ENCODE assay signal across 16 cellular contexts in genomic region chr14:70032016-70032415, GRCh38.
DNase-seq lines count a peak whose midpoint lies in the region; ATAC-seq and TF ChIP-seq lines count a peak whose summit lies in the region.
"Had no signal": no experiment of that assay in that cellular context is flagged by ENCODE, and none has a peak within 500 bp of the region (broad histone marks: within the 10 kb centered on the region; RNA-seq: fewer than 3 reads in every experiment).

No MANE protein-coding gene starts in this region.

- peaks cover 8% of the 10 kb centered on the region for H3K4me1 Mint-ChIP-seq in MCF 10A (ENCODE audit: insufficient read depth, unreplicated experiment)

- no peaks in the 10 kb centered on the region for H3K79me2 ChIP-seq in mammary epithelial cell (ENCODE audit: insufficient read depth, low read length)
- H3K79me2 ChIP-seq in HCT116 (ENCODE audit: insufficient read depth, low read length): no peaks in the 10 kb centered on the region

- H3K9me2 ChIP-seq in HCT116 (ENCODE audit: insufficient read depth): no peaks in the 10 kb centered on the region

- RAD21 ChIA-PET in HCT116 (lab: Charles Lee; ENCODE audit: low non-redundant PET in 1 of 2, low total read pairs in 2 of 2, uncharacterized antibody in 2 of 2, unreplicated experiment in 2 of 2): no interaction called here

- H3K27ac Mint-ChIP-seq in MCF 10A (ENCODE audit: low read depth, unreplicated experiment): no peak overlapping the region
- H3K27ac Mint-ChIP-seq: CD4-positive, alpha-beta memory T cell had no signal

- no peak for TF ChIP-seq RAD21 in HCT116 (IDR thresholded peaks at IDR 0.05; ENCODE audit: low read depth)

- DNase-seq in mammary epithelial cell (no peak), MCF 10A (ENCODE audit: unreplicated experiment) (no peak), HCT116 (ENCODE audit: low read depth, low spot score) (no peak), spleen (peak; percentile 41), H4 (ENCODE audit: low spot score) (no peak)
- no peak for DNase-seq in activated CD4-positive, alpha-beta T cell treated with anti-CD3 and anti-CD28 coated beads for 48 hours
- DNase-seq: C1 segment of cervical spinal cord; Calu3; CD4-positive, alpha-beta memory T cell; COR-L47; DMS153; DND-41 had no signal

- H3K4me1 ChIP-seq in mammary epithelial cell (ENCODE audit: insufficient read depth, low read length): peaks cover 17% of the 10 kb centered on the region
- peaks cover 7 to 8% of the 10 kb centered on the region in 2 experiments; a peak in 3 of 4 replicates for H3K4me1 ChIP-seq in HCT116 (ENCODE audit: control insufficient read depth in 1 of 2, insufficient read depth in 2 of 2, low read length in 2 of 2)
- H3K4me1 ChIP-seq in ectodermal cell (ENCODE audit: control insufficient read depth, insufficient read depth, low read length): peaks cover 25% of the 10 kb centered on the region
- peaks cover 0 to 6% (median 0%) of the 10 kb centered on the region in 6 donors for H3K4me1 ChIP-seq in spleen
- H3K4me1 ChIP-seq: HAP-1 had no signal

- H3K4me3 ChIP-seq in mammary epithelial cell (replicated peaks in 1 of 3; ENCODE audit: insufficient read depth in 1 of 3, low read depth in 2 of 3, low read length in 3 of 3) (no peak overlapping the region), HCT116 (replicated peaks in 1 of 2; ENCODE audit: low read depth in 1 of 2, low read length in 2 of 2) (no peak overlapping the region), ectodermal cell (ENCODE audit: insufficient read depth, low read depth, low read length) (no peak overlapping the region), spleen (no peak overlapping the region)
- H3K4me3 ChIP-seq: HAP-1 had no signal

- peaks cover 6% of the 10 kb centered on the region for H3K36me3 Mint-ChIP-seq in MCF 10A (ENCODE audit: insufficient read depth, unreplicated experiment)
- H3K36me3 Mint-ChIP-seq: CD4-positive, alpha-beta memory T cell had no signal

- H3K27me3 Mint-ChIP-seq in MCF 10A (ENCODE audit: insufficient read depth, unreplicated experiment): no peaks in the 10 kb centered on the region

- dilution Hi-C loops in mammary epithelial cell (cut with HindIII; ENCODE audit: low sequenced_read_pairs): loop anchor here (5.0 to 25.0 kb wide), 3 partner anchors 35 to 445 kb away; no protein-coding TSS in a partner anchor

- intact Hi-C loops in mammary epithelial cell (cut with micrococcal nuclease) (no loop called here), MCF 10A (cut with micrococcal nuclease) (no loop called here), HCT116 (cut with micrococcal nuclease) (no loop called here), spleen (cut with DNase I; ENCODE audit: low total_unique reads) (no loop called here)

- no TSS peak for BruUV-seq in mammary epithelial cell (replicated peaks; lab: Mats Ljungman, UMichigan)
- no TSS peak for BruUV-seq in MCF 10A (replicated peaks; lab: Mats Ljungman, UMichigan)
- BruUV-seq in HCT116 (replicated peaks; lab: Mats Ljungman, UMichigan): no TSS peak

- in situ Hi-C loops in mammary epithelial cell (cut with MboI; ENCODE audit: low sequenced_read_pairs in 2 of 2): no loop called here

- H3K4me3 Mint-ChIP-seq in MCF 10A (ENCODE audit: unreplicated experiment): no peak overlapping the region
- H3K4me3 Mint-ChIP-seq: CD4-positive, alpha-beta memory T cell had no signal

- no peaks in the 10 kb centered on the region for H3K36me3 ChIP-seq in mammary epithelial cell (ENCODE audit: insufficient read depth, low read length)
- no peaks in the 10 kb centered on the region for H3K36me3 ChIP-seq in HCT116 (ENCODE audit: control insufficient read depth in 1 of 2, insufficient read depth in 2 of 2, low read length in 2 of 2)
- no peaks in the 10 kb centered on the region for H3K36me3 ChIP-seq in ectodermal cell (ENCODE audit: control insufficient read depth, insufficient read depth, low read length)
- H3K36me3 ChIP-seq in spleen: no peaks in the 10 kb centered on the region
- H3K36me3 ChIP-seq: HAP-1 had no signal

- CTCF ChIA-PET in mammary epithelial cell (lab: Charles Lee; ENCODE audit: low non-redundant PET): no interaction called here
- CTCF ChIA-PET in MCF 10A (lab: Yijun Ruan, JAX): interaction anchor here (1.1 to 1.5 kb wide), 3 partner anchors 13 to 214 kb away, joined by 3 to 10 read pairs (median 4); no protein-coding TSS in a partner anchor
- CTCF ChIA-PET in HCT116 (lab: Charles Lee): interaction anchor here (1.2 kb wide), 1 partner anchor 213 kb away, joined by 4 read pairs; no protein-coding TSS in a partner anchor

- TF ChIP-seq CTCF in mammary epithelial cell (conservative IDR thresholded peaks at IDR 0.05 in 1 of 2, IDR thresholded peaks at IDR 0.05 in 1 of 2; ENCODE audit: extremely low read depth in 1 of 2, insufficient read depth in 1 of 2, low read depth in 1 of 2, low read length in 2 of 2) (no peak), MCF 10A (IDR thresholded peaks at IDR 0.05; ENCODE audit: unreplicated experiment) (no peak), HCT116 (IDR thresholded peaks at IDR 0.05 in 2 of 3, conservative IDR thresholded peaks at IDR 0.05 in 1 of 3; ENCODE audit: borderline replicate concordance in 1 of 3, insufficient read depth in 1 of 3, low read depth in 2 of 3, low read length in 2 of 3) (no peak), spleen (IDR thresholded peaks at IDR 0.05 in 8 of 11, conservative IDR thresholded peaks at IDR 0.05 in 3 of 11) (no peak)

- 33% methylated on average over 9 of the region's 9 CpGs for WGBS in mammary epithelial cell (ENCODE audit: low coverage, missing lambda C conversion rate)
- 93 to 94% methylated on average over 9 of the region's 9 CpGs for WGBS in ectodermal cell, 2 experiments
- 78 to 90% (median 80%) methylated on average over 9 of the region's 9 CpGs for WGBS in spleen, 5 donors

- H3K9ac ChIP-seq in mammary epithelial cell (ENCODE audit: insufficient read depth, low read length) (no peak overlapping the region), HCT116 (ENCODE audit: low read length) (no peak overlapping the region)

- no peak overlapping the region for H3K27ac ChIP-seq in mammary epithelial cell (ENCODE audit: insufficient read depth, low read depth, low read length)
- no peak overlapping the region for H3K27ac ChIP-seq in HCT116 (ENCODE audit: low read depth, low read length)
- H3K27ac ChIP-seq in ectodermal cell (ENCODE audit: insufficient read depth, low read depth, low read length, poor library complexity, severe bottlenecking): peak overlapping the region; percentile 39
- H3K27ac ChIP-seq in spleen: no peak overlapping the region
- H3K27ac ChIP-seq: 22Rv1 had no signal

- ATAC-seq in HCT116 (no peak), HG02798 (IDR thresholded peaks at IDR 0.05; ENCODE audit: poor library complexity, unreplicated experiment) (no peak)

- H4K20me1 ChIP-seq in mammary epithelial cell (ENCODE audit: insufficient read depth, low read length) (no peaks in the 10 kb centered on the region), HCT116 (ENCODE audit: insufficient read depth) (no peaks in the 10 kb centered on the region)

- H3K9me3 ChIP-seq in mammary epithelial cell (replicated peaks; ENCODE audit: insufficient read depth, low read length) (no peaks in the 10 kb centered on the region), HCT116 (ENCODE audit: control insufficient read depth in 1 of 2, insufficient read depth in 1 of 2, low read depth in 1 of 2, low read length in 2 of 2) (no peaks in the 10 kb centered on the region), ectodermal cell (ENCODE audit: control insufficient read depth, low read length) (no peaks in the 10 kb centered on the region), spleen (no peaks in the 10 kb centered on the region)
- H3K9me3 ChIP-seq: HAP-1 had no signal

- no peaks in the 10 kb centered on the region for H3K27me3 ChIP-seq in mammary epithelial cell (ENCODE audit: insufficient read depth, low read length)
- H3K27me3 ChIP-seq in HCT116 (ENCODE audit: insufficient read depth, low read length): peaks cover 3% of the 10 kb centered on the region; the same call in 1 of the 2 replicates
- no peaks in the 10 kb centered on the region for H3K27me3 ChIP-seq in ectodermal cell (ENCODE audit: control insufficient read depth, insufficient read depth, low read length, poor library complexity, severe bottlenecking)
- peaks cover 0 to 6% (median 0%) of the 10 kb centered on the region in 7 donors for H3K27me3 ChIP-seq in spleen (replicated peaks in 1 of 7)

- TF ChIP-seq POLR2A in HCT116 (IDR thresholded peaks at IDR 0.05; ENCODE audit: borderline replicate concordance, extremely low read depth, insufficient read depth, insufficient read length) (no peak), spleen (IDR thresholded peaks at IDR 0.05) (no peak)

- no peaks in the 10 kb centered on the region for H3K9me3 Mint-ChIP-seq in MCF 10A (ENCODE audit: unreplicated experiment)
- H3K9me3 Mint-ChIP-seq: CD4-positive, alpha-beta memory T cell had no signal

- H2AFZ ChIP-seq in mammary epithelial cell (ENCODE audit: low read depth, low read length) (peak overlapping the region; percentile 65), HCT116 (ENCODE audit: low read depth, low read length, poor library complexity, severe bottlenecking) (no peak overlapping the region)

- POLR2A ChIA-PET in MCF 10A (lab: Yijun Ruan, JAX): interaction anchor here (1.3 kb wide), 1 partner anchor 214 kb away, joined by 4 read pairs; no protein-coding TSS in a partner anchor
- POLR2A ChIA-PET in HCT116 (lab: Charles Lee): no interaction called here

- peak overlapping the region; percentile 40 for H3K4me2 ChIP-seq in mammary epithelial cell (ENCODE audit: insufficient read depth, low read depth, low read length)
- peak overlapping the region; percentile 44; the same call in 1 of the 2 replicates for H3K4me2 ChIP-seq in HCT116 (ENCODE audit: low read length)

TF ChIP-seq in HCT116, 20 proteins besides CTCF, POLR2A, EP300 and RAD21 (continues in another document):
- TF ChIP-seq CEBPB (IDR thresholded peaks at IDR 0.05; ENCODE audit: low read depth): no peak
- no peak for TF ChIP-seq SP1 (IDR thresholded peaks at IDR 0.05; ENCODE audit: low read depth)
- no peak for TF ChIP-seq ATF3 (IDR thresholded peaks at IDR 0.05)
- TF ChIP-seq ZFX (IDR thresholded peaks at IDR 0.05): no peak
- TF ChIP-seq TCF7L2 (IDR thresholded peaks at IDR 0.05; ENCODE audit: borderline replicate concordance, extremely low read depth, insufficient read depth, insufficient read length): no peak
